In genomic region chr1:159832309-159832708, GRCh38 we compare ENCODE assay signal across 20 cellular contexts. TPM values are rescaled to one million over a fixed set of nuclear protein-coding genes. Genes with fewer than 3 reads are reported as not detected.
"Had no signal": no experiment of that assay in that cellular context is flagged by ENCODE, and none has a peak within 500 bp of the region (broad histone marks: within the 10 kb centered on the region; RNA-seq: fewer than 3 reads in every experiment).

No MANE protein-coding gene starts in this region.

- H3K27me3 ChIP-seq: MG63, SJSA1 had no signal

- H3K9me3 ChIP-seq: MG63, SJSA1 had no signal

- H3K27ac ChIP-seq: SJSA1, SK-N-MC had no signal

- ATAC-seq: HepG2 had no signal

- H3K36me3 ChIP-seq: MG63, SJSA1 had no signal

- H3K4me3 ChIP-seq: MG63, SJSA1, SK-N-MC had no signal

- DNase-seq: IMR-90, Karpas-422, KG1, MG63, NCI-H1092, NCI-H1417 treated with DMSO at 0.1 percent for 48 hours, NCI-H187 treated with DMSO at 0.1 percent for 48 hours, NCI-H2029 treated with DMSO at 0.1 percent for 48 hours, NCI-H345, NCI-H446 treated with DMSO at 0.1 percent for 48 hours, NCI-H510A treated with DMSO at 0.1 percent for 48 hours, NCI-H526, Right ventricle myocardium superior, RPMI8226, SIG-M5, T-helper 1 cell had no signal

- H3K4me1 ChIP-seq: SJSA1 had no signal

RNA-seq across cellular contexts. Expression of gene SLAMF8, which starts 5.6 kb away (rescaled TPM):
- total RNA-seq: HepG2, HT-29, IMR-90, SJSA1 had no signal
- polyA plus RNA-seq: HepG2 had no signal

RNA-seq across cellular contexts. Expression of gene VSIG8, which starts 30.1 kb away (rescaled TPM):
- total RNA-seq: HepG2, IMR-90, Right ventricle myocardium superior, SJSA1 had no signal
- polyA plus RNA-seq: HepG2, IMR-90 had no signal

RNA-seq across cellular contexts. Expression of gene FCRL6, which starts 30.1 kb away (rescaled TPM):
- total RNA-seq: HepG2, HT-29, IMR-90, SJSA1 had no signal
- polyA plus RNA-seq: HepG2, IMR-90 had no signal

RNA-seq across cellular contexts. Expression of gene DUSP23, which starts 51.5 kb away (rescaled TPM):
- total RNA-seq: HepG2 had no signal
- polyA plus RNA-seq: HepG2 had no signal
